ENCODE assay signal across 10 cellular contexts in genomic region chr16:85479972-85480726, GRCh38.
A peak's percentile ranks its signal among the peaks of the same experiment; 100 is the strongest.
DNase-seq lines count a peak whose midpoint lies in the region; ATAC-seq and TF ChIP-seq lines count a peak whose summit lies in the region.
"Had no signal": no experiment of that assay in that cellular context is flagged by ENCODE, and none has a peak within 500 bp of the region (broad histone marks: within the 10 kb centered on the region; RNA-seq: fewer than 3 reads in every experiment).

No MANE protein-coding gene starts in this region.

- DNase-seq in DMS153 (lab: John Stamatoyannopoulos, UW) (peak; percentile 69), HT-29 (ENCODE audit: low spot score) (peak; percentile 75), mucosa of gallbladder (ENCODE audit: low spot score) (peak; percentile 32), lower leg skin (ENCODE audit: low spot score in 2 of 2) (no peak), T1000 (lab: John Stamatoyannopoulos, UW) (no peak), SKM-1 treated with dmso at 0.1 percent for 144 hours (lab: John Stamatoyannopoulos, UW; ENCODE audit: unreplicated experiment) (no peak)
- peak; percentile 31 for DNase-seq in activated CD8-positive, alpha-beta T cell treated with anti-CD3 and anti-CD28 coated beads, Interleukin-2, amount 10 ng/mL, durations not matched to agents 7 days and 5 days
- DNase-seq: activated T-cell treated with anti-CD3 and anti-CD28 coated beads, Interleukin-2, amount 50 U/mL, for 72 hours; NCI-H1105 had no signal

- H3K27me3 Mint-ChIP-seq in activated CD8-positive, alpha-beta T cell treated with anti-CD3 and anti-CD28 coated beads, Interleukin-2, amount 10 ng/mL, durations not matched to agents 7 days and 5 days (ENCODE audit: low read depth): no peaks in the 10 kb centered on the region

- TF ChIP-seq CTCF in lower leg skin (IDR thresholded peaks at IDR 0.05): no peak

- POLR2A ChIA-PET in activated CD8-positive, alpha-beta T cell treated with anti-CD3 and anti-CD28 coated beads, Interleukin-2, amount 10 ng/mL, durations not matched to agents 7 days and 5 days (lab: Charles Lee): no interaction called here

- no peak overlapping the region for H3K27ac Mint-ChIP-seq in activated CD8-positive, alpha-beta T cell treated with anti-CD3 and anti-CD28 coated beads, Interleukin-2, amount 10 ng/mL, durations not matched to agents 7 days and 5 days
- H3K27ac Mint-ChIP-seq: activated T-cell treated with anti-CD3 and anti-CD28 coated beads, Interleukin-2, amount 50 U/mL, for 72 hours had no signal

- no peaks in the 10 kb centered on the region for H3K9me3 Mint-ChIP-seq in activated CD8-positive, alpha-beta T cell treated with anti-CD3 and anti-CD28 coated beads, Interleukin-2, amount 10 ng/mL, durations not matched to agents 7 days and 5 days (ENCODE audit: insufficient read depth)
- H3K9me3 Mint-ChIP-seq: activated T-cell treated with anti-CD3 and anti-CD28 coated beads, Interleukin-2, amount 50 U/mL, for 72 hours had no signal

- 87 to 94% methylated on average over 15 to 25 of the region's 26 CpGs for WGBS in lower leg skin, 2 donors

- intact Hi-C loops in lower leg skin (cut with DNase I; ENCODE audit: low total_unique reads): no loop called here

- no peak for ATAC-seq in activated CD8-positive, alpha-beta T cell treated with anti-CD3 and anti-CD28 coated beads, Interleukin-2, amount 10 ng/mL, durations not matched to agents 7 days and 5 days
- ATAC-seq in GM21528 (IDR thresholded peaks at IDR 0.05; ENCODE audit: low FRiP score, unreplicated experiment): no peak
- ATAC-seq: activated T-cell treated with anti-CD3 and anti-CD28 coated beads, Interleukin-2, amount 50 U/mL, for 72 hours had no signal

- CTCF ChIA-PET in activated CD8-positive, alpha-beta T cell treated with anti-CD3 and anti-CD28 coated beads, Interleukin-2, amount 10 ng/mL, durations not matched to agents 7 days and 5 days (lab: Charles Lee): interaction anchor here (0.6 to 1.9 kb wide), 5 partner anchors 10 to 136 kb away, joined by 3 to 10 read pairs (median 3); no protein-coding TSS in a partner anchor

- no peaks in the 10 kb centered on the region for H3K4me1 Mint-ChIP-seq in activated CD8-positive, alpha-beta T cell treated with anti-CD3 and anti-CD28 coated beads, Interleukin-2, amount 10 ng/mL, durations not matched to agents 7 days and 5 days (ENCODE audit: low read depth)

- no peak overlapping the region for H3K4me3 Mint-ChIP-seq in activated CD8-positive, alpha-beta T cell treated with anti-CD3 and anti-CD28 coated beads, Interleukin-2, amount 10 ng/mL, durations not matched to agents 7 days and 5 days
- H3K4me3 Mint-ChIP-seq: activated T-cell treated with anti-CD3 and anti-CD28 coated beads, Interleukin-2, amount 50 U/mL, for 72 hours had no signal

- H3K36me3 Mint-ChIP-seq in activated CD8-positive, alpha-beta T cell treated with anti-CD3 and anti-CD28 coated beads, Interleukin-2, amount 10 ng/mL, durations not matched to agents 7 days and 5 days (ENCODE audit: low read depth): no peaks in the 10 kb centered on the region

- H3K4me3 ChIP-seq in lower leg skin (ENCODE audit: low read depth, poor library complexity, severe bottlenecking): no peak overlapping the region

- TF ChIP-seq POLR2A in lower leg skin (IDR thresholded peaks at IDR 0.05): no peak

Comparison
In these comparisons a context has a peak if more than half of its experiments do, and no peak if none do; other contexts are left out.
1. DNase-seq: peak in DMS153 (single experiment), HT-29 (single experiment), activated CD8-positive, alpha-beta T cell treated with anti-CD3 and anti-CD28 coated beads, Interleukin-2, amount 10 ng/mL, durations not matched to agents 7 days and 5 days (single experiment) and mucosa of gallbladder (single experiment); none in lower leg skin (0 of 2), T1000 (single experiment) and SKM-1 treated with dmso at 0.1 percent for 144 hours (single experiment).